ENCODE assay signal across 1 cellular context in the genomic region with DNA sequence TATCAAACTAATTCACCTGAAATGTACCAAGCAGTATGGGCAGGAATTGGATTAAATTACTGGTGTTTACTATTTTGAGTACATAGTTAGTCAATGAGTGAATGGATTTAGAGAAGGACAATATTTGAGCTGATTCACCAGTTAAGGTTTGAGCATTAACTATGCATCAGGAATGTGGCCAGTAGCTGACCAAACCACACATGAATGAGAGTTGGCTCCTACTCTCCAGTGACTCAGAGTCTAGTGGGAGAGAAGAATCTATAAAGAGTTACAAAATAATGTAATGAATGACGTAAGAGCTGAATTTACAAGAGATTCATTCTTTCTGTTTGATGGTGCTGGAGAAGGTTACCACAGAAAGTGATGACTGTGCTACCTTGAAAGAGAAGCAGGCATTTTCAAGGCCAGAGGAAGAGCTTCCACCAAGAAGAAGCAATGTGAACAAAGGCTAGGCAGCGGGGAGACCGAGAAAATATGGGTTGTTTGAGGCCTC.
TF ChIP-seq lines count a peak whose summit lies in the region.

No MANE protein-coding gene starts in this region.

TF ChIP-seq in HCT116, 20 proteins besides CTCF, POLR2A, EP300 and RAD21 (continued from another document):
- peak; percentile 84 for TF ChIP-seq TCF7L2 (IDR thresholded peaks at IDR 0.05; ENCODE audit: borderline replicate concordance, extremely low read depth, insufficient read depth, insufficient read length)
- TF ChIP-seq, protein P1, sequence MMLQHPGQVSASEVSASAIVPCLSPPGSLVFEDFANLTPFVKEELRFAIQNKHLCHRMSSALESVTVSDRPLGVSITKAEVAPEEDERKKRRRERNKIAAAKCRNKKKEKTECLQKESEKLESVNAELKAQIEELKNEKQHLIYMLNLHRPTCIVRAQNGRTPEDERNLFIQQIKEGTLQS (IDR thresholded peaks at IDR 0.05) = peak; percentile 83; the same call in 1 of the 2 replicates
- TF ChIP-seq FOSL1 (IDR thresholded peaks at IDR 0.05; ENCODE audit: low read depth) = peak; percentile 98
- no peak for TF ChIP-seq EZH2phosphoT487 (IDR thresholded peaks at IDR 0.05; ENCODE audit: borderline replicate concordance)
- peak; percentile 61; the same call in 1 of the 2 replicates for TF ChIP-seq POLR2AphosphoS5 (IDR thresholded peaks at IDR 0.05; ENCODE audit: low read depth, low read length)
- TF ChIP-seq MAX (IDR thresholded peaks at IDR 0.05) = peak; percentile 76; the same call in 1 of the 2 replicates
- no peak for TF ChIP-seq ZFX (IDR thresholded peaks at IDR 0.05)
- peak; percentile 98 for TF ChIP-seq SP1 (IDR thresholded peaks at IDR 0.05; ENCODE audit: low read depth)
- TF ChIP-seq JUND (IDR thresholded peaks at IDR 0.05) = peak; percentile 99
- no peak for TF ChIP-seq ZNF274 (IDR thresholded peaks at IDR 0.05; ENCODE audit: low read depth, low read length)
- TF ChIP-seq YY1 (IDR thresholded peaks at IDR 0.05; ENCODE audit: extremely low read depth, insufficient replicate concordance, low read depth, low read length) = peak; percentile 37
- no peak for TF ChIP-seq REST (IDR thresholded peaks at IDR 0.05; ENCODE audit: low read depth)
- TF ChIP-seq, protein P2, sequence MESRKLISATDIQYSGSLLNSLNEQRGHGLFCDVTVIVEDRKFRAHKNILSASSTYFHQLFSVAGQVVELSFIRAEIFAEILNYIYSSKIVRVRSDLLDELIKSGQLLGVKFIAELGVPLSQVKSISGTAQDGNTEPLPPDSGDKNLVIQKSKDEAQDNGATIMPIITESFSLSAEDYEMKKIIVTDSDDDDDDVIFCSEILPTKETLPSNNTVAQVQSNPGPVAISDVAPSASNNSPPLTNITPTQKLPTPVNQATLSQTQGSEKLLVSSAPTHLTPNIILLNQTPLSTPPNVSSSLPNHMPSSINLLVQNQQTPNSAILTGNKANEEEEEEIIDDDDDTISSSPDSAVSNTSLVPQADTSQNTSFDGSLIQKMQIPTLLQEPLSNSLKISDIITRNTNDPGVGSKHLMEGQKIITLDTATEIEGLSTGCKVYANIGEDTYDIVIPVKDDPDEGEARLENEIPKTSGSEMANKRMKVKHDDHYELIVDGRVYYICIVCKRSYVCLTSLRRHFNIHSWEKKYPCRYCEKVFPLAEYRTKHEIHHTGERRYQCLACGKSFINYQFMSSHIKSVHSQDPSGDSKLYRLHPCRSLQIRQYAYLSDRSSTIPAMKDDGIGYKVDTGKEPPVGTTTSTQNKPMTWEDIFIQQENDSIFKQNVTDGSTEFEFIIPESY (IDR thresholded peaks at IDR 0.05; ENCODE audit: extremely low read depth, insufficient replicate concordance, low read length) = peak; percentile 30
